ENCODE assay signal across 8 cellular contexts in the genomic region with DNA sequence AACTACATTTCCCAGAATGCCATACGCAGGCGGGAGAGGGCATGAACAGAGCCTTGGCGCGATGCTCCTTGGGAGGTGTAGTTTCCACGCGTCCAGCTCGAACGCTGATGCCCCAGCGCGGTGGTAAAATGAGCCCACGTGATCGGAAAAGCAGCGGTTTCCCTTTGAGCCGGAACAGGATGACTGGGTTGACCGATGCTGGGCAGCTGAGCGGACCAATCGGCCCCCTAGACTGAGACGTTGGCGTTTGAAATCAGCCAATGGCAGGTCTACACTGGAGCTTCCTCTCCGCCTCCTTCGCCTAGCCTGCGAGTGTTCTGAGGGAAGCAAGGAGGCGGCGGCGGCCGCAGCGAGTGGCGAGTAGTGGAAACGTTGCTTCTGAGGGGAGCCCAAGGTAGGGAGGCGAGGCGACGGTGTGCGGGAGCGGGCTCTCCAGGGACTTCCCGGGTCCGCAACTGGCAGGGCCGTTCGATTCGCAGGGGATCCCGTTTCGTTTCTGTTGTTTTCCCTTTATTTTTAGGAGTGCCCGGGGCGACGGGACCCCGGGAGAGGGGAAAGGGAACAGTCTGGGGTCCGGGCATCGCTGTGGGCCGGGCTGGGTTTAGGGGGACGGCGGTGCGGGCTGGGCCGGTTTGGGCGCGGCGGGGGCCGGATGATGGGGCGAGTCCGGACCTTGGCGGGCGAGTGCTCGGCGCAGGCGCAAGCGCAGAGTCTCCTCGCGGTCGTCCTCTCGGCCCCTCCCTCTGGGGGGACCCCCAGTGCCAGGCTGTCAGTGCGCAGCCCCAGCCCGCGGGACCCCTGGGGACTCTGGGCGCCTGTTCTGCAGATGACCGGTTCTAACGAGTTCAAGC. TPM values are rescaled to one million over a fixed set of nuclear protein-coding genes. Genes with fewer than 3 reads are reported as not detected.
DNase-seq lines count a peak whose midpoint lies in the region; ATAC-seq and TF ChIP-seq lines count a peak whose summit lies in the region.

TSS of gene BUB3 (plus strand) at position 311 of the 851 bp plus-strand sequence. CDS start at position 827, 516 bp downstream.

- peak within 1 kb of the TSS; percentile 98 for H3K27ac Mint-ChIP-seq in natural killer cell treated with Interleukin-12 subunit alpha and Interleukin-12 subunit beta and Interleukin-15 and Interleukin-18, amount 100 ng/mL, for 72 hours

- H3K27me3 Mint-ChIP-seq in natural killer cell treated with Interleukin-12 subunit alpha and Interleukin-12 subunit beta and Interleukin-15 and Interleukin-18, amount 100 ng/mL, for 72 hours, result peaks cover 8% of the 10 kb centered on the region in 2 donors

- DNase-seq in ELF-1 (ENCODE audit: low read depth, low spot score), result peak; percentile 100
- DNase-seq in H7, result peak; percentile 97
- peak; percentile 99 for DNase-seq in M059J (ENCODE audit: low read depth)
- peak; percentile 98 to 99 for DNase-seq in SHP77 (lab: John Stamatoyannopoulos, UW)
- DNase-seq in activated effector memory CD4-positive, alpha-beta T cell treated with Interleukin-2 at 50 U/mL for 16 hours, result peak; percentile 93
- DNase-seq in fibroblast of pulmonary artery (ENCODE audit: low read depth), result peak; percentile 100
- peak; percentile 98 for DNase-seq in natural killer cell treated with Interleukin-12 subunit alpha and Interleukin-12 subunit beta and Interleukin-15 and Interleukin-18, amount 100 ng/mL, for 72 hours (ENCODE audit: low spot score)
- peak; percentile 91 for DNase-seq in stimulated activated naive CD8-positive, alpha-beta T cell treated with anti-CD3 and anti-CD28 coated beads, Interleukin-15, Interleukin-2, amounts not matched to agents 100 U/mL and 50 U/mL, for 24 hours

- peaks cover 39 to 49% of the 10 kb centered on the region in 2 donors for H3K4me1 Mint-ChIP-seq in natural killer cell treated with Interleukin-12 subunit alpha and Interleukin-12 subunit beta and Interleukin-15 and Interleukin-18, amount 100 ng/mL, for 72 hours (ENCODE audit: low read depth in 2 of 2)

- peaks cover 36% of the 10 kb centered on the region for H3K36me3 Mint-ChIP-seq in natural killer cell treated with Interleukin-12 subunit alpha and Interleukin-12 subunit beta and Interleukin-15 and Interleukin-18, amount 100 ng/mL, for 72 hours

- H3K4me3 Mint-ChIP-seq in natural killer cell treated with Interleukin-12 subunit alpha and Interleukin-12 subunit beta and Interleukin-15 and Interleukin-18, amount 100 ng/mL, for 72 hours, result peak within 1 kb of the TSS; percentile 97

- H3K27me3 ChIP-seq in H7 (ENCODE audit: control insufficient read depth, insufficient read depth, low read length), result peaks cover 36% of the 10 kb centered on the region

- no peaks in the 10 kb centered on the region for H3K9me3 Mint-ChIP-seq in natural killer cell treated with Interleukin-12 subunit alpha and Interleukin-12 subunit beta and Interleukin-15 and Interleukin-18, amount 100 ng/mL, for 72 hours

- H3K4me3 ChIP-seq in H7 (ENCODE audit: insufficient read depth, low read depth, low read length) (peak within 1 kb of the TSS; percentile 99), fibroblast of pulmonary artery (replicated peaks; ENCODE audit: low read depth, low read length) (peak within 1 kb of the TSS; percentile 97)

- ATAC-seq in natural killer cell treated with Interleukin-12 subunit alpha and Interleukin-12 subunit beta and Interleukin-15 and Interleukin-18, amount 100 ng/mL, for 72 hours, result peak; percentile 97
- peak; percentile 94 for ATAC-seq in stimulated activated naive CD8-positive, alpha-beta T cell treated with anti-CD3 and anti-CD28 coated beads, Interleukin-15, Interleukin-2, amounts not matched to agents 100 U/mL and 50 U/mL, for 24 hours

- peak; percentile 13 for TF ChIP-seq CTCF in fibroblast of pulmonary artery (IDR thresholded peaks at IDR 0.05; ENCODE audit: low read length, missing control alignments)

- peaks cover 16% of the 10 kb centered on the region for H3K36me3 ChIP-seq in H7 (replicated peaks; ENCODE audit: control insufficient read depth, insufficient read depth, low read length)

RNA-seq across cellular contexts. Expression of gene BUB3, which starts in this region (rescaled TPM):
- total RNA-seq in H7 (2014; rRNA removed; shearing (Covaris generic)), result 338 and 359 TPM in 2 replicates
- total RNA-seq in M059J (2014; rRNA removed; shearing (Covaris generic)), result 256 and 276 TPM in 2 replicates
- total RNA-seq in natural killer cell treated with Interleukin-12 subunit alpha and Interleukin-12 subunit beta and Interleukin-15 and Interleukin-18, amount 100 ng/mL, for 72 hours, result 100 to 1,000 TPM; 163 to 226 TPM

Comparison
In these comparisons a context has a peak if more than half of its experiments do, and no peak if none do; other contexts are left out.
1. Peak in every context shown above with its lines: DNase-seq, ATAC-seq and H3K4me3 ChIP-seq.